Comparison of ENCODE assay signal across 10 cellular contexts in genomic region chr12:6267007-6267721, GRCh38. TPM values are rescaled to one million over a fixed set of nuclear protein-coding genes. Genes with fewer than 3 reads are reported as not detected.
DNase-seq lines count a peak whose midpoint lies in the region; ATAC-seq and TF ChIP-seq lines count a peak whose summit lies in the region.
"Had no signal": no experiment of that assay in that cellular context is flagged by ENCODE, and none has a peak within 500 bp of the region (broad histone marks: within the 10 kb centered on the region; RNA-seq: fewer than 3 reads in every experiment).

No MANE protein-coding gene starts in this region.

- peak overlapping the region; percentile 75 for H3K27ac ChIP-seq in 22Rv1

- H3K36me3 Mint-ChIP-seq in activated naive CD8-positive, alpha-beta T cell treated with anti-CD3 and anti-CD28 coated beads for 36 hours = no peaks in the 10 kb centered on the region
- no peaks in the 10 kb centered on the region for H3K36me3 Mint-ChIP-seq in mesothelial cell of epicardium
- no peaks in the 10 kb centered on the region for H3K36me3 Mint-ChIP-seq in Calu3 (ENCODE audit: insufficient read depth, unreplicated experiment)

- intact Hi-C loops in Calu3 (cut with micrococcal nuclease; ENCODE audit: unreplicated experiment) = no loop called here

- CTCF ChIA-PET in Calu3 (lab: Charles Lee) = interaction anchor here (0.7 kb wide), 1 partner anchor 66 kb away, joined by 3 read pairs; no protein-coding TSS in a partner anchor

- ATAC-seq in GM21723 (IDR thresholded peaks at IDR 0.05; ENCODE audit: unreplicated experiment) = no peak

- peak overlapping the region; percentile 64 for H3K27ac Mint-ChIP-seq in activated naive CD8-positive, alpha-beta T cell treated with anti-CD3 and anti-CD28 coated beads for 36 hours
- peak overlapping the region; percentile 64 for H3K27ac Mint-ChIP-seq in mesothelial cell of epicardium
- H3K27ac Mint-ChIP-seq in Calu3 (ENCODE audit: unreplicated experiment) = no peak overlapping the region
- H3K27ac Mint-ChIP-seq: T-helper 1 cell treated with Interleukin-12 subunit alpha and Interleukin-12 subunit beta and Interleukin-4 antibody, amounts not matched to agents 30 μg/mL and 1 μg/mL, for 36 hours had no signal

- H3K27me3 Mint-ChIP-seq in activated naive CD8-positive, alpha-beta T cell treated with anti-CD3 and anti-CD28 coated beads for 36 hours = peaks cover 4% of the 10 kb centered on the region
- H3K27me3 Mint-ChIP-seq in mesothelial cell of epicardium (ENCODE audit: low read depth) (no peaks in the 10 kb centered on the region), Calu3 (ENCODE audit: unreplicated experiment) (no peaks in the 10 kb centered on the region)

- DNase-seq in HCEC 1CT (peak; percentile 13), mesothelial cell of epicardium (ENCODE audit: low spot score in 2 of 2, unreplicated experiment in 2 of 2) (no peak), SIG-M5 (lab: John Stamatoyannopoulos, UW) (no peak), Calu3 (no peak), NCI-H128 (lab: John Stamatoyannopoulos, UW; ENCODE audit: unreplicated experiment) (no peak)
- DNase-seq in activated naive CD8-positive, alpha-beta T cell treated with anti-CD3 and anti-CD28 coated beads for 36 hours = peak; percentile 68

- no TSS peak for BruUV-seq in Calu3 (replicated peaks; lab: Mats Ljungman, UMichigan)

- H3K9me3 Mint-ChIP-seq in activated naive CD8-positive, alpha-beta T cell treated with anti-CD3 and anti-CD28 coated beads for 36 hours = no peaks in the 10 kb centered on the region
- H3K9me3 Mint-ChIP-seq in mesothelial cell of epicardium (no peaks in the 10 kb centered on the region), Calu3 (ENCODE audit: low read depth, unreplicated experiment) (no peaks in the 10 kb centered on the region)
- H3K9me3 Mint-ChIP-seq: T-helper 1 cell treated with Interleukin-12 subunit alpha and Interleukin-12 subunit beta and Interleukin-4 antibody, amounts not matched to agents 30 μg/mL and 1 μg/mL, for 36 hours had no signal

- peak; percentile 72 for TF ChIP-seq CTCF in 22Rv1 (IDR thresholded peaks at IDR 0.05)
- TF ChIP-seq CTCF in mesothelial cell of epicardium (IDR thresholded peaks at IDR 0.05; ENCODE audit: unreplicated experiment) = no peak
- TF ChIP-seq CTCF in Calu3 (IDR thresholded peaks at IDR 0.05; ENCODE audit: unreplicated experiment) = no peak

- peaks cover 11% of the 10 kb centered on the region for H3K4me1 Mint-ChIP-seq in activated naive CD8-positive, alpha-beta T cell treated with anti-CD3 and anti-CD28 coated beads for 36 hours
- H3K4me1 Mint-ChIP-seq in mesothelial cell of epicardium = peaks cover 39% of the 10 kb centered on the region
- H3K4me1 Mint-ChIP-seq in Calu3 (ENCODE audit: low read depth, unreplicated experiment) = peaks cover 14% of the 10 kb centered on the region

- no peak overlapping the region for H3K4me3 Mint-ChIP-seq in activated naive CD8-positive, alpha-beta T cell treated with anti-CD3 and anti-CD28 coated beads for 36 hours
- no peak overlapping the region for H3K4me3 Mint-ChIP-seq in mesothelial cell of epicardium
- no peak overlapping the region for H3K4me3 Mint-ChIP-seq in Calu3 (ENCODE audit: low read depth, unreplicated experiment)
- H3K4me3 Mint-ChIP-seq: T-helper 1 cell treated with Interleukin-12 subunit alpha and Interleukin-12 subunit beta and Interleukin-4 antibody, amounts not matched to agents 30 μg/mL and 1 μg/mL, for 36 hours had no signal

RNA-seq across cellular contexts. Expression of gene PLEKHG6, which starts 43.3 kb away (rescaled TPM):
- under 1 TPM; 0.10 to 0.52 TPM for total RNA-seq in activated naive CD8-positive, alpha-beta T cell treated with anti-CD3 and anti-CD28 coated beads for 36 hours
- total RNA-seq in mesothelial cell of epicardium = 16.1 to 18.3 TPM (median 16.4 TPM) in 3 replicates
- total RNA-seq in Calu3 (2022) = 25.1 and 32.3 TPM in 2 replicates
- total RNA-seq: Daoy had no signal

Comparison
In these comparisons a context has a peak if more than half of its experiments do, and no peak if none do; other contexts are left out.
1. DNase-seq: peak in HCEC 1CT (single experiment) and activated naive CD8-positive, alpha-beta T cell treated with anti-CD3 and anti-CD28 coated beads for 36 hours (single experiment); none in mesothelial cell of epicardium (0 of 2), SIG-M5 (single experiment), Calu3 (single experiment) and NCI-H128 (single experiment).
2. RNA of gene PLEKHG6, which starts 43.3 kb away (total RNA-seq): 25.1 to 32.3 TPM in Calu3 and 16.1 to 18.3 TPM in mesothelial cell of epicardium; 0.10 to 0.52 TPM in activated naive CD8-positive, alpha-beta T cell treated with anti-CD3 and anti-CD28 coated beads for 36 hours; every median in the first group is over 10 times any median in the second.